24 cellular contexts compared by ENCODE assay signal in the genomic region with DNA sequence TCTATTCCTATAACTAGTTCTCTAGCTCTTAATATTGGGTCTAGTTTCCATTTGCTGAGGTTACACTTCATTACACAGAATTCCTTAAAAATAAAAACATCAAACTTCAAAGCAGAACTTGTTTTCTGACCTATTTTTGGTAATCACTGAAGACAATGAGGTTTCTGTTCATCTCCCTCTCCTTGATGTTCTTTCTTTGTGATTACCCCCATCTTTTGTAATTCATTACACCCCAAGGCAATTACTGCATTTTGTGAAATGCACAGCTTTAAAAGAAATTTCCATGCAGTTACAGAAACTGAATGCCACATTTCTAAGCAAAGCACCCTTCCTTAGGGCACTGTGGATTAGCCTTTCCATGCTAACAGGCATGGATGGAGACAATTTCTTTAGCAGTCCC.
"Had no signal": no experiment of that assay in that cellular context is flagged by ENCODE, and none has a peak within 500 bp of the region (broad histone marks: within the 10 kb centered on the region; RNA-seq: fewer than 3 reads in every experiment).

No MANE protein-coding gene starts in this region.

- H3K27ac Mint-ChIP-seq: T-cell had no signal

- ATAC-seq: HepG2, T-cell had no signal

- DNase-seq: IMR-90, Karpas-422, KG1, MV-4-11, NCI-H1048, NCI-H1105, NCI-H1417, NCI-H1436 treated with DMSO at 0.1 percent for 48 hours, NCI-H1694 treated with DMSO at 0.1 percent for 48 hours, NCI-H1930, NCI-H2081 treated with DMSO at 0.1 percent for 48 hours, NCI-H2171, NCI-H226, NCI-H446, NCI-H510A, NCI-H524 treated with DMSO at 0.1 percent for 48 hours, NCI-H69, NCI-H774, SHP77, SK-N-SH, SW 1271, T-cell had no signal

- H3K27ac ChIP-seq: RWPE1 had no signal

- H3K9me3 Mint-ChIP-seq: T-cell had no signal

- H3K4me1 Mint-ChIP-seq: T-cell had no signal

- H3K9me3 ChIP-seq: SK-N-SH had no signal

- H3K4me3 Mint-ChIP-seq: T-cell had no signal

- H3K36me3 Mint-ChIP-seq: T-cell had no signal
